Comparison of ENCODE assay signal across 12 cellular contexts in genomic region chr2:171154348-171154747, GRCh38. TPM values are rescaled to one million over a fixed set of nuclear protein-coding genes. Genes with fewer than 3 reads are reported as not detected.
DNase-seq lines count a peak whose midpoint lies in the region; ATAC-seq, FAIRE-seq and TF ChIP-seq lines count a peak whose summit lies in the region.
"Had no signal": no experiment of that assay in that cellular context is flagged by ENCODE, and none has a peak within 500 bp of the region (broad histone marks: within the 10 kb centered on the region; RNA-seq: fewer than 3 reads in every experiment).

No MANE protein-coding gene starts in this region.

- dilution Hi-C loops in mammary epithelial cell (cut with HindIII; ENCODE audit: low sequenced_read_pairs) = no loop called here

- FAIRE-seq in H54 (lab: Jason Lieb, UNC) = peak; percentile 87

- peaks cover 97% of the 10 kb centered on the region for H3K79me2 ChIP-seq in mammary epithelial cell (ENCODE audit: insufficient read depth, low read length)

- peak overlapping the region in 2 of 11 experiments; percentile 2 to 3; a peak in 1 of 22 replicates for H3K27ac ChIP-seq in BLaER1 treated with 17β-estradiol and CSF1 and Interleukin-3, amounts not matched to agents 10 nM and 100 nM
- peak overlapping the region; percentile 74 for H3K27ac ChIP-seq in SK-N-MC
- no peak overlapping the region for H3K27ac ChIP-seq in mammary epithelial cell (ENCODE audit: insufficient read depth, low read depth, low read length)
- no peak overlapping the region for H3K27ac ChIP-seq in CD8-positive, alpha-beta T cell (ENCODE audit: low read depth, low read length)
- H3K27ac ChIP-seq: brain microvascular endothelial cell, lower lobe of right lung had no signal

- peaks cover 86% of the 10 kb centered on the region for H3K4me1 Mint-ChIP-seq in CD8-positive, alpha-beta T cell (ENCODE audit: low read depth)

- H4K20me1 ChIP-seq in BLaER1 treated with 17β-estradiol and CSF1 and Interleukin-3, amounts not matched to agents 10 nM and 100 nM = peaks cover 20 to 98% (median 77%) of the 10 kb centered on the region in 11 experiments; a peak in 21 of 22 replicates
- no peaks in the 10 kb centered on the region for H4K20me1 ChIP-seq in mammary epithelial cell (ENCODE audit: insufficient read depth, low read length)

- 0% methylated on average over 1 of the region's 1 CpG for WGBS in mammary epithelial cell (ENCODE audit: low coverage, missing lambda C conversion rate)

- peaks cover 4% of the 10 kb centered on the region for H3K36me3 Mint-ChIP-seq in CD8-positive, alpha-beta T cell

- H3K9me3 ChIP-seq in BLaER1 treated with 17β-estradiol and CSF1 and Interleukin-3, amounts not matched to agents 10 nM and 100 nM (replicated peaks in 1 of 11) = 0 out of 22 replicates have a peak, but pooled peaks cover 0 to 3% (median 0%) of the 10 kb centered on the region in 11 experiments
- H3K9me3 ChIP-seq in SK-N-MC (ENCODE audit: low read depth, low read length) (no peaks in the 10 kb centered on the region), mammary epithelial cell (replicated peaks; ENCODE audit: insufficient read depth, low read length) (no peaks in the 10 kb centered on the region)
- no peaks in the 10 kb centered on the region for H3K9me3 ChIP-seq in CD8-positive, alpha-beta T cell (ENCODE audit: low read length)
- H3K9me3 ChIP-seq: lower lobe of right lung had no signal

- no peak overlapping the region for H3K27ac Mint-ChIP-seq in CD8-positive, alpha-beta T cell

- H3K4me1 ChIP-seq in BLaER1 treated with 17β-estradiol and CSF1 and Interleukin-3, amounts not matched to agents 10 nM and 100 nM = peaks cover 28 to 75% (median 41%) of the 10 kb centered on the region in 10 experiments
- H3K4me1 ChIP-seq in mammary epithelial cell (ENCODE audit: insufficient read depth, low read length) = peaks cover 3% of the 10 kb centered on the region
- peaks cover 50% of the 10 kb centered on the region for H3K4me1 ChIP-seq in CD8-positive, alpha-beta T cell (ENCODE audit: insufficient read depth, low read length)

- no TSS peak for BruUV-seq in mammary epithelial cell (replicated peaks; lab: Mats Ljungman, UMichigan)

- H3K4me2 ChIP-seq in BLaER1 treated with 17β-estradiol and CSF1 and Interleukin-3, amounts not matched to agents 10 nM and 100 nM = peak overlapping the region in 7 of 11 experiments; percentile 1 to 67 (median 35); a peak in 11 of 22 replicates
- no peak overlapping the region for H3K4me2 ChIP-seq in mammary epithelial cell (ENCODE audit: insufficient read depth, low read depth, low read length)

- no peaks in the 10 kb centered on the region for H3K9me3 Mint-ChIP-seq in CD8-positive, alpha-beta T cell

- H2AFZ ChIP-seq in mammary epithelial cell (ENCODE audit: low read depth, low read length) = no peak overlapping the region

- no peaks in the 10 kb centered on the region for H3K27me3 ChIP-seq in BLaER1 treated with 17β-estradiol and CSF1 and Interleukin-3, amounts not matched to agents 10 nM and 100 nM
- no peaks in the 10 kb centered on the region for H3K27me3 ChIP-seq in mammary epithelial cell (ENCODE audit: insufficient read depth, low read length)
- no peaks in the 10 kb centered on the region for H3K27me3 ChIP-seq in CD8-positive, alpha-beta T cell (ENCODE audit: insufficient read depth, low read length)
- H3K27me3 ChIP-seq: brain microvascular endothelial cell had no signal

- POLR2A ChIA-PET in CD8-positive, alpha-beta T cell (lab: Charles Lee) = interaction anchor here (0.6 to 1.1 kb wide), 4 partner anchors 67 to 1288 kb away, joined by 3 to 6 read pairs (median 4); partner anchors contain the start of gene GORASP2

- TF ChIP-seq POLR2A in H54 (IDR thresholded peaks at IDR 0.05; ENCODE audit: low read depth, low read length) = no peak
- no peak for TF ChIP-seq POLR2A in erythroblast (IDR thresholded peaks at IDR 0.05; ENCODE audit: low read length)
- TF ChIP-seq POLR2A in GM18505 (IDR thresholded peaks at IDR 0.05; ENCODE audit: borderline replicate concordance, extremely low read depth, insufficient read depth, insufficient read length) = no peak

- peaks cover 0 to 10% (median 0%) of the 10 kb centered on the region in 11 experiments; a peak in 4 of 22 replicates for H3K36me3 ChIP-seq in BLaER1 treated with 17β-estradiol and CSF1 and Interleukin-3, amounts not matched to agents 10 nM and 100 nM
- no peaks in the 10 kb centered on the region for H3K36me3 ChIP-seq in SK-N-MC (ENCODE audit: insufficient read depth, low read length)
- no peaks in the 10 kb centered on the region for H3K36me3 ChIP-seq in mammary epithelial cell (ENCODE audit: insufficient read depth, low read length)
- H3K36me3 ChIP-seq in CD8-positive, alpha-beta T cell (ENCODE audit: insufficient read depth, low read length) = no peaks in the 10 kb centered on the region
- H3K36me3 ChIP-seq: brain microvascular endothelial cell, lower lobe of right lung had no signal

- in situ Hi-C loops in mammary epithelial cell (cut with MboI; ENCODE audit: low sequenced_read_pairs in 2 of 2) = loop anchor here in 1 of 2 donors (25.0 kb wide), 1 partner anchor 258 kb away; no protein-coding TSS in a partner anchor

- H3K4me3 ChIP-seq in BLaER1 treated with 17β-estradiol and CSF1 and Interleukin-3, amounts not matched to agents 10 nM and 100 nM = no peak overlapping the region
- H3K4me3 ChIP-seq in SK-N-MC = peak overlapping the region; percentile 47
- no peak overlapping the region for H3K4me3 ChIP-seq in mammary epithelial cell (replicated peaks in 1 of 3; ENCODE audit: insufficient read depth in 1 of 3, low read depth in 2 of 3, low read length in 3 of 3)
- no peak overlapping the region for H3K4me3 ChIP-seq in CD8-positive, alpha-beta T cell (ENCODE audit: low read depth, low read length)
- H3K4me3 ChIP-seq: lower lobe of right lung had no signal

- CTCF ChIA-PET in mammary epithelial cell (lab: Charles Lee; ENCODE audit: low non-redundant PET) = no interaction called here
- CTCF ChIA-PET in CD8-positive, alpha-beta T cell (lab: Charles Lee) = interaction anchor here (0.9 to 1.7 kb wide), 5 partner anchors 21 to 262 kb away, joined by 3 to 8 read pairs (median 3); no protein-coding TSS in a partner anchor

- H3K4me3 Mint-ChIP-seq in CD8-positive, alpha-beta T cell = no peak overlapping the region

- no peak for DNase-seq in H54 (ENCODE audit: insufficient read length, low spot score)
- DNase-seq in SK-N-MC (ENCODE audit: low read depth, low spot score) = no peak
- DNase-seq in erythroblast (lab: John Stamatoyannopoulos, UW) = peak; percentile 23 to 42
- DNase-seq in mammary epithelial cell = no peak
- no peak for DNase-seq in CD8-positive, alpha-beta T cell
- DNase-seq: brain microvascular endothelial cell, C1 segment of cervical spinal cord, lower lobe of right lung, posterior cingulate gyrus had no signal

- no peak for TF ChIP-seq CTCF in mammary epithelial cell (conservative IDR thresholded peaks at IDR 0.05 in 1 of 2, IDR thresholded peaks at IDR 0.05 in 1 of 2; ENCODE audit: extremely low read depth in 1 of 2, insufficient read depth in 1 of 2, low read depth in 1 of 2, low read length in 2 of 2)
- no peak for TF ChIP-seq CTCF in CD8-positive, alpha-beta T cell (IDR thresholded peaks at IDR 0.05)

- H3K9ac ChIP-seq in BLaER1 treated with 17β-estradiol and CSF1 and Interleukin-3, amounts not matched to agents 10 nM and 100 nM = peak overlapping the region in 2 of 11 experiments; percentile 11 to 18; a peak in 2 of 22 replicates
- H3K9ac ChIP-seq in SK-N-MC (ENCODE audit: insufficient read length) (peak overlapping the region; percentile 37), mammary epithelial cell (ENCODE audit: insufficient read depth, low read length) (no peak overlapping the region)

- intact Hi-C loops in mammary epithelial cell (cut with micrococcal nuclease) = no loop called here
- intact Hi-C loops in CD8-positive, alpha-beta T cell (cut with DNase I, micrococcal nuclease) = loop anchor here (5.0 to 10.0 kb wide), 2 partner anchors 47 to 1400 kb away; partner anchors contain the start of gene PDK1 (in 1 of the 2)

- no peak for ATAC-seq in GM18505 (IDR thresholded peaks at IDR 0.05; ENCODE audit: unreplicated experiment)
- ATAC-seq in CD8-positive, alpha-beta T cell = no peak
- ATAC-seq in GM18498 (IDR thresholded peaks at IDR 0.05; ENCODE audit: unreplicated experiment) = no peak
- ATAC-seq: lower lobe of right lung had no signal

- no peaks in the 10 kb centered on the region for H3K27me3 Mint-ChIP-seq in CD8-positive, alpha-beta T cell (ENCODE audit: low read depth)

RNA-seq across cellular contexts. Expression of gene TLK1, which starts 6.3 kb away (rescaled TPM):
- 10 to 100 TPM; 15.8 to 60.1 TPM for total RNA-seq in mammary epithelial cell
- polyA plus RNA-seq in mammary epithelial cell = 8.2 TPM
- polyA minus RNA-seq in mammary epithelial cell = 24.4 TPM
- 100 to 1,000 TPM in 1 of 2 experiments, 10 to 100 TPM in 1; 95.7 to 107 TPM for total RNA-seq in CD8-positive, alpha-beta T cell

Comparison
In these comparisons a context has a peak if more than half of its experiments do, and no peak if none do; other contexts are left out.
1. DNase-seq: peak in erythroblast (2 of 2); none in H54 (single experiment), SK-N-MC (single experiment), mammary epithelial cell (single experiment) and CD8-positive, alpha-beta T cell (0 of 7).